ENCODE assay signal across 1 cellular context in genomic region chr12:92065018-92065499, GRCh38.
TF ChIP-seq lines count a peak whose summit lies in the region.

No MANE protein-coding gene starts in this region.

TF ChIP-seq in GM12878, 131 proteins besides CTCF, POLR2A, EP300 and RAD21 (continued from another document):
- TF ChIP-seq HSF1 (IDR thresholded peaks at IDR 0.05; ENCODE audit: low read depth, low read length) = no peak
- TF ChIP-seq MYC (IDR thresholded peaks at IDR 0.05; ENCODE audit: insufficient read depth, insufficient read length, insufficient replicate concordance, low read length, severe bottlenecking) = no peak
- TF ChIP-seq SMARCA5 (IDR thresholded peaks at IDR 0.05) = no peak
- TF ChIP-seq, protein P1, sequence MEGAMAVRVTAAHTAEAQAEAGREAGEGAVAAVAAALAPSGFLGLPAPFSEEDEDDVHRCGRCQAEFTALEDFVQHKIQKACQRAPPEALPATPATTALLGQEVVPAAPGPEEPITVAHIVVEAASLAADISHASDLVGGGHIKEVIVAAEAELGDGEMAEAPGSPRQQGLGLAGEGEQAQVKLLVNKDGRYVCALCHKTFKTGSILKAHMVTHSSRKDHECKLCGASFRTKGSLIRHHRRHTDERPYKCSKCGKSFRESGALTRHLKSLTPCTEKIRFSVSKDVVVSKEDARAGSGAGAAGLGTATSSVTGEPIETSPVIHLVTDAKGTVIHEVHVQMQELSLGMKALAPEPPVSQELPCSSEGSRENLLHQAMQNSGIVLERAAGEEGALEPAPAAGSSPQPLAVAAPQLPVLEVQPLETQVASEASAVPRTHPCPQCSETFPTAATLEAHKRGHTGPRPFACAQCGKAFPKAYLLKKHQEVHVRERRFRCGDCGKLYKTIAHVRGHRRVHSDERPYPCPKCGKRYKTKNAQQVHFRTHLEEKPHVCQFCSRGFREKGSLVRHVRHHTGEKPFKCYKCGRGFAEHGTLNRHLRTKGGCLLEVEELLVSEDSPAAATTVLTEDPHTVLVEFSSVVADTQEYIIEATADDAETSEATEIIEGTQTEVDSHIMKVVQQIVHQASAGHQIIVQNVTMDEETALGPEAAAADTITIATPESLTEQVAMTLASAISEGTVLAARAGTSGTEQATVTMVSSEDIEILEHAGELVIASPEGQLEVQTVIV (IDR thresholded peaks at IDR 0.05; ENCODE audit: borderline replicate concordance, partially characterized antibody) = no peak
- no peak for TF ChIP-seq RFX5 (IDR thresholded peaks at IDR 0.05; ENCODE audit: low read depth, low read length)
TF ChIP-seq in GM12878: peak in this region for 36.
